In genomic region chr9:127854169-127854833, GRCh38 we compare ENCODE assay signal across 8 cellular contexts. TPM values are rescaled to one million over a fixed set of nuclear protein-coding genes. Genes with fewer than 3 reads are reported as not detected.
DNase-seq lines count a peak whose midpoint lies in the region; ATAC-seq and TF ChIP-seq lines count a peak whose summit lies in the region.

TSS of gene ENG (minus strand) at chr9:127854658. CDS start at chr9:127854355, 303 bp downstream.

- H3K4me3 Mint-ChIP-seq in CD14-positive monocyte: peak within 1 kb of the TSS; percentile 93 to 95

- H3K9me3 ChIP-seq in right cardiac atrium (ENCODE audit: control insufficient read depth, low read length) (no peaks in the 10 kb centered on the region), skeletal muscle tissue (ENCODE audit: control insufficient read depth in 3 of 3, low read length in 3 of 3) (no peaks in the 10 kb centered on the region)

- H3K4me1 ChIP-seq in right cardiac atrium (ENCODE audit: control insufficient read depth, insufficient read depth, low read length) (peaks cover 24% of the 10 kb centered on the region), skeletal muscle tissue (ENCODE audit: control insufficient read depth in 3 of 3, insufficient read depth in 3 of 3, low read length in 3 of 3) (peaks cover 39 to 59% (median 59%) of the 10 kb centered on the region in 3 donors)

- intact Hi-C loops in CD14-positive monocyte (cut with micrococcal nuclease) (no loop called here), right cardiac atrium (cut with DNase I) (no loop called here)

- H3K27ac ChIP-seq in right cardiac atrium (ENCODE audit: low read length) (peak within 1 kb of the TSS; percentile 97), skeletal muscle tissue (ENCODE audit: low read depth, low read length) (peak within 1 kb of the TSS; percentile 69)

- H3K4me3 ChIP-seq in astrocyte of the cerebellum (ENCODE audit: low read depth, low read length) (peak within 1 kb of the TSS; percentile 44), right cardiac atrium (ENCODE audit: low read length) (peak within 1 kb of the TSS; percentile 70), skeletal muscle tissue (ENCODE audit: low read length in 3 of 3) (peak within 1 kb of the TSS; percentile 71 to 76 (median 76))

- H3K36me3 Mint-ChIP-seq in CD14-positive monocyte: peaks cover 19 to 26% of the 10 kb centered on the region in 2 donors

- H3K9me3 Mint-ChIP-seq in CD14-positive monocyte: peaks cover 11 to 14% (median 13%) of the 10 kb centered on the region in 7 donors

- H3K36me3 ChIP-seq in skeletal muscle tissue (ENCODE audit: control insufficient read depth in 3 of 3, insufficient read depth in 3 of 3, low read length in 3 of 3): peaks cover 0 to 11% (median 2%) of the 10 kb centered on the region in 3 donors

- peaks cover 52% of the 10 kb centered on the region for H3K4me1 Mint-ChIP-seq in CD14-positive monocyte

- 24% methylated on average over 37 of the region's 37 CpGs for WGBS in right cardiac atrium

- H3K27ac Mint-ChIP-seq in CD14-positive monocyte: peak within 1 kb of the TSS; percentile 69 to 95 (median 88)

- H3K27me3 ChIP-seq in right cardiac atrium (ENCODE audit: control insufficient read depth, insufficient read depth): no peaks in the 10 kb centered on the region
- H3K27me3 ChIP-seq in skeletal muscle tissue (ENCODE audit: control insufficient read depth in 3 of 3, insufficient read depth in 3 of 3, low read length in 3 of 3): no peaks in the 10 kb centered on the region

- TF ChIP-seq CTCF in CD14-positive monocyte (IDR thresholded peaks at IDR 0.05): peak; percentile 25
- TF ChIP-seq CTCF in astrocyte of the cerebellum (IDR thresholded peaks at IDR 0.05; ENCODE audit: low read depth, low read length, missing control alignments): peak; percentile 7

- peak; percentile 79 to 81 for ATAC-seq in right cardiac atrium

- in situ Hi-C loops in astrocyte of the cerebellum (cut with HindIII; ENCODE audit: low sequenced_read_pairs): loop anchor here (25.0 kb wide), 1 partner anchor 217 kb away; no protein-coding TSS in a partner anchor

- H3K27me3 Mint-ChIP-seq in CD14-positive monocyte (ENCODE audit: low read depth in 3 of 3): peaks cover 1 to 5% (median 3%) of the 10 kb centered on the region in 3 donors

- peak within 1 kb of the TSS; percentile 64 to 83 (median 81) for H3K9ac ChIP-seq in skeletal muscle tissue (ENCODE audit: low read depth in 1 of 3, low read length in 3 of 3)

- DNase-seq in CD14-positive monocyte (ENCODE audit: low spot score): peak; percentile 59
- DNase-seq in M059J (ENCODE audit: low read depth): peak; percentile 81
- DNase-seq in astrocyte of the cerebellum (ENCODE audit: low read depth): no peak
- DNase-seq in right cardiac atrium: peak; percentile 95 to 97 (median 97)
- no peak for DNase-seq in germinal center (ENCODE audit: low spot score)
- DNase-seq in NCI-H2196 treated with DMSO at 0.1 percent for 48 hours (lab: John Stamatoyannopoulos, UW; ENCODE audit: unreplicated experiment): no peak
- DNase-seq in NCI-H774 (lab: John Stamatoyannopoulos, UW): no peak

RNA-seq across cellular contexts. Expression of gene ENG, which starts in this region (rescaled TPM):
- 10 to 100 TPM; 15.7 to 26.0 TPM for polyA plus RNA-seq in CD14-positive monocyte
- 25.9 and 46.1 TPM in 2 replicates for total RNA-seq in M059J (2014; rRNA removed; shearing (Covaris generic))
- 100 to 1,000 TPM; 275 to 462 (median 364) TPM for total RNA-seq in right cardiac atrium
- 362 TPM for polyA plus RNA-seq in right cardiac atrium
- total RNA-seq in skeletal muscle tissue: 9.4 TPM

Comparison
In these comparisons a context has a peak if more than half of its experiments do, and no peak if none do; other contexts are left out.
1. RNA of gene ENG (polyA plus RNA-seq): 362 TPM in right cardiac atrium (single experiment); 15.7 to 26.0 TPM in CD14-positive monocyte; every median in the first group is over 10 times any median in the second.
2. DNase-seq: peak in CD14-positive monocyte (single experiment), M059J (single experiment) and right cardiac atrium (3 of 3); none in astrocyte of the cerebellum (single experiment), germinal center (single experiment), NCI-H2196 treated with DMSO at 0.1 percent for 48 hours (single experiment) and NCI-H774 (single experiment).
3. Peak in every context shown above with its lines, with median percentiles within 50 percentile points of each other: H3K4me3 ChIP-seq.